ENCODE assay signal across 27 cellular contexts in the genomic region with DNA sequence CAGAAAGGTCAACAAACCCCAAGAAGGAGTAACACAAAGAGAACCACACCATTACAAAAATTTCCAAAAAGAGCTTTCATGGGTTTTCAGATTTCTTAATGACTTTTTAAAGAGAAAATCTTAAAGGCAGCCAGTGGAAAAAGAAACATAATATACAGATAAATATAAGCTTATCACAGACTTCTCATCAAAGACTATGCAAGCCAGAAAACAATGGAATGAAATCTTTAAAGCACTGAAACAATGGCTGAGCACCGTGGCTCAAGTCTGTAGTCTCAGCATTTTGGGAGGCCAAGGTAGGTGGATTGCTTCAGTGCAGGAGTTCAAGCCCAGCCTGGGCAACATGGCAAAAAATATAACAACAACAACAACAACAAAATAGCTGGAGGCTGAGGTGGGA.
"Had no signal": no experiment of that assay in that cellular context is flagged by ENCODE, and none has a peak within 500 bp of the region (broad histone marks: within the 10 kb centered on the region; RNA-seq: fewer than 3 reads in every experiment).

No MANE protein-coding gene starts in this region.

- H3K27ac Mint-ChIP-seq: dendritic cell treated with granulocyte-macrophage colony-stimulating factor and Interleukin-4, amounts not matched to agents 40 ng/mL and 50 ng/mL, for 4 days; effector memory CD8-positive, alpha-beta T cell; endodermal cell; mesothelial cell of epicardium; naive B cell; naive thymus-derived CD8-positive, alpha-beta T cell had no signal

- FAIRE-seq: endometrium, islet of Langerhans, keratinocyte had no signal

- H3K27ac ChIP-seq: epithelial cell of prostate, esophagus squamous epithelium, gastrocnemius medialis, heart right ventricle, left lung, lower lobe of right lung had no signal

- DNase-seq: cortex of kidney; effector CD8-positive, alpha-beta T cell; effector memory CD8-positive, alpha-beta T cell; endodermal cell; erythroblast; esophagus squamous epithelium; foreskin fibroblast; foreskin melanocyte; gastrocnemius medialis; glutamatergic neuron; heart right ventricle; hippocampal formation; left cardiac atrium; left lung; left ventricle myocardium superior; lower lobe of right lung; mesenchymal stem cell; mucosa of descending colon; naive B cell; naive thymus-derived CD8-positive, alpha-beta T cell had no signal

- H3K4me3 Mint-ChIP-seq: dendritic cell treated with granulocyte-macrophage colony-stimulating factor and Interleukin-4, amounts not matched to agents 40 ng/mL and 50 ng/mL, for 4 days; effector memory CD8-positive, alpha-beta T cell; endodermal cell; mesothelial cell of epicardium; naive B cell; naive thymus-derived CD8-positive, alpha-beta T cell had no signal

- ATAC-seq: effector memory CD8-positive, alpha-beta T cell; esophagus mucosa; gastrocnemius medialis; heart right ventricle; left cardiac atrium; left lung; left ventricle myocardium superior; lower lobe of right lung; mucosa of descending colon; naive thymus-derived CD8-positive, alpha-beta T cell had no signal

- H3K36me3 ChIP-seq: esophagus squamous epithelium, gastrocnemius medialis, heart right ventricle, left lung, lower lobe of right lung had no signal

- H3K4me1 ChIP-seq: esophagus squamous epithelium, heart right ventricle, left lung, lower lobe of right lung had no signal

- H3K4me3 ChIP-seq: esophagus squamous epithelium, gastrocnemius medialis, heart right ventricle, left lung, lower lobe of right lung, mucosa of descending colon had no signal

- H3K4me1 Mint-ChIP-seq: endodermal cell; naive B cell; naive thymus-derived CD8-positive, alpha-beta T cell had no signal

- H3K27me3 ChIP-seq: gastrocnemius medialis had no signal
